Comparison of ENCODE assay signal across 16 cellular contexts in the genomic region with DNA sequence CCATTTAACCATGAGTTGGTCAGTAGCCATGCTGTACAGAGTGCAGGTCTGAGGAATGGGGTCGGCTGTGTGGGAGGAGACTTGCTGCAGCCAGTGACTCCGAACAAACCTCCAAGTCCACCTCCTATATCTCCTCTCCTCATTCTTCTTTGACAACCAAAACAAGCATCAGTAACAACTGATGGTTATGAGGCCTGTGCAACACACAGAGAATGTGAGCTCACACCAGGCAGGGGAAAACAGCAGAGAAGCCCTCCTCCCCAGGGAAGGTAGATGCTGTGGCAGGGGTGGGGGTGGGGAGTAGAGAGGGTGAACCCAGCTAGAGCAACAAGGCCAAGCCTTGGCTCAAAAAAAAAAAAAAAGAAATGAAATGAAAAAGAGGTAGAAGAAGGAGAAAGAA. TPM values are rescaled to one million over a fixed set of nuclear protein-coding genes. Genes with fewer than 3 reads are reported as not detected.
DNase-seq lines count a peak whose midpoint lies in the region; FAIRE-seq and TF ChIP-seq lines count a peak whose summit lies in the region.
"Had no signal": no experiment of that assay in that cellular context is flagged by ENCODE, and none has a peak within 500 bp of the region (broad histone marks: within the 10 kb centered on the region; RNA-seq: fewer than 3 reads in every experiment).

No MANE protein-coding gene starts in this region.

- POLR2A ChIA-PET in HEK293T (lab: Yijun Ruan, JAX) = no interaction called here

- peak overlapping the region; percentile 72 for H3K4me2 ChIP-seq in smooth muscle cell

- H3K79me2 ChIP-seq in smooth muscle cell (ENCODE audit: low read depth) = no peaks in the 10 kb centered on the region

- H3K4me3 ChIP-seq in ascending aorta = no peak overlapping the region
- H3K4me3 ChIP-seq in iPS-20b (ENCODE audit: low read length) = peak overlapping the region; percentile 51
- no peak overlapping the region for H3K4me3 ChIP-seq in smooth muscle cell
- H3K4me3 ChIP-seq: gastrocnemius medialis, psoas muscle, thoracic aorta had no signal

- H3K9me3 ChIP-seq in ascending aorta (peaks cover 0 to 5% of the 10 kb centered on the region in 2 donors), iPS-20b (ENCODE audit: insufficient read depth, low read depth, low read length) (peaks cover 5% of the 10 kb centered on the region), smooth muscle cell (replicated peaks; ENCODE audit: low read depth) (no peaks in the 10 kb centered on the region)
- H3K9me3 ChIP-seq: gastrocnemius medialis, thoracic aorta had no signal

- 63% methylated on average over 2 of the region's 2 CpGs for WGBS in smooth muscle cell (ENCODE audit: low lambda C conversion rate)

- H3K27me3 ChIP-seq in ascending aorta (no peaks in the 10 kb centered on the region), iPS-20b (ENCODE audit: insufficient read depth, low read length) (peaks cover 24% of the 10 kb centered on the region), smooth muscle cell (ENCODE audit: low read depth) (no peaks in the 10 kb centered on the region)
- H3K27me3 ChIP-seq: gastrocnemius medialis had no signal

- intact Hi-C loops in ascending aorta (cut with DNase I) = no loop called here

- H3K36me3 ChIP-seq in ascending aorta (no peaks in the 10 kb centered on the region), iPS-20b (ENCODE audit: insufficient read depth, low read depth, low read length) (no peaks in the 10 kb centered on the region), smooth muscle cell (ENCODE audit: low read depth) (no peaks in the 10 kb centered on the region)
- H3K36me3 ChIP-seq: gastrocnemius medialis, thoracic aorta had no signal

- CTCF ChIA-PET in HEK293T (lab: Yijun Ruan, JAX) = interaction anchor here (0.7 kb wide), 1 partner anchor 15 kb away, joined by 3 read pairs; no protein-coding TSS in a partner anchor

- H3K9ac ChIP-seq in iPS-20b (ENCODE audit: low read depth, low read length) = peak overlapping the region; percentile 28; the same call in 1 of the 2 replicates
- no peak overlapping the region for H3K9ac ChIP-seq in smooth muscle cell (ENCODE audit: low read depth)

- no peak for TF ChIP-seq POLR2A in GM12892 (IDR thresholded peaks at IDR 0.05; ENCODE audit: low read depth, low read length)

- DNase-seq in LHCN-M2 (ENCODE audit: low read depth) (peak; percentile 59), ascending aorta (ENCODE audit: low spot score in 2 of 2) (no peak), smooth muscle cell (lab: John Stamatoyannopoulos, UW; ENCODE audit: unreplicated experiment) (no peak), HEK293T (ENCODE audit: extremely low spot score) (no peak), COR-L47 (lab: John Stamatoyannopoulos, UW) (no peak), GM12892 (ENCODE audit: insufficient read length) (no peak)
- DNase-seq: activated gamma-delta T cell; effector CD8-positive, alpha-beta T cell; gastrocnemius medialis; psoas muscle had no signal

- H3F3A ChIP-seq in smooth muscle cell (ENCODE audit: low read depth) = no peaks in the 10 kb centered on the region

- no peak overlapping the region for H2AFZ ChIP-seq in smooth muscle cell (ENCODE audit: low read depth)

- H4K20me1 ChIP-seq in smooth muscle cell (ENCODE audit: low read depth) = no peaks in the 10 kb centered on the region

- peaks cover 4 to 5% of the 10 kb centered on the region in 2 donors for H3K4me1 ChIP-seq in ascending aorta
- H3K4me1 ChIP-seq in iPS-20b (ENCODE audit: insufficient read depth, low read length) = peaks cover 26% of the 10 kb centered on the region
- peaks cover 9% of the 10 kb centered on the region for H3K4me1 ChIP-seq in smooth muscle cell (ENCODE audit: low read depth)
- H3K4me1 ChIP-seq: gastrocnemius medialis, psoas muscle had no signal

- H3K27ac ChIP-seq in ascending aorta (peak overlapping the region; percentile 52 to 57), iPS-20b (ENCODE audit: low read length) (no peak overlapping the region), smooth muscle cell (ENCODE audit: low read depth) (peak overlapping the region; percentile 60)
- H3K27ac ChIP-seq: gastrocnemius medialis, psoas muscle had no signal

- TF ChIP-seq CTCF in ascending aorta (IDR thresholded peaks at IDR 0.05) = no peak
- no peak for TF ChIP-seq CTCF in smooth muscle cell (IDR thresholded peaks at IDR 0.05; ENCODE audit: borderline replicate concordance, insufficient read depth, poor library complexity, severe bottlenecking)

- no peak for FAIRE-seq in GM12892 (lab: Jason Lieb, UNC)

TF ChIP-seq in HEK293T, 16 proteins besides CTCF, POLR2A, EP300 and RAD21:
- TF ChIP-seq NFRKB (IDR thresholded peaks at IDR 0.05) (no peak), SP1 (IDR thresholded peaks at IDR 0.05) (no peak)

RNA-seq across cellular contexts. Expression of gene CNGA3, which starts 12.3 kb away (rescaled TPM):
- total RNA-seq in LHCN-M2 (2014; rRNA removed) (0.23 and 0.58 TPM in 2 replicates), ascending aorta (not detected), smooth muscle cell (not detected in 2 replicates)
- polyA plus RNA-seq in LHCN-M2 (2012) = 0.13 TPM
- polyA plus RNA-seq in smooth muscle cell = not detected in 2 replicates
- polyA plus RNA-seq in GM12892 (2012; ENCODE audit: missing spikeins) = not detected
- total RNA-seq: activated CD8-positive, alpha-beta memory T cell treated with anti-CD3 and anti-CD28 coated beads for 36 hours; HT1080; mononuclear cell; psoas muscle; thoracic aorta had no signal
- polyA plus RNA-seq: CD14-positive monocyte had no signal
